In the genomic region with DNA sequence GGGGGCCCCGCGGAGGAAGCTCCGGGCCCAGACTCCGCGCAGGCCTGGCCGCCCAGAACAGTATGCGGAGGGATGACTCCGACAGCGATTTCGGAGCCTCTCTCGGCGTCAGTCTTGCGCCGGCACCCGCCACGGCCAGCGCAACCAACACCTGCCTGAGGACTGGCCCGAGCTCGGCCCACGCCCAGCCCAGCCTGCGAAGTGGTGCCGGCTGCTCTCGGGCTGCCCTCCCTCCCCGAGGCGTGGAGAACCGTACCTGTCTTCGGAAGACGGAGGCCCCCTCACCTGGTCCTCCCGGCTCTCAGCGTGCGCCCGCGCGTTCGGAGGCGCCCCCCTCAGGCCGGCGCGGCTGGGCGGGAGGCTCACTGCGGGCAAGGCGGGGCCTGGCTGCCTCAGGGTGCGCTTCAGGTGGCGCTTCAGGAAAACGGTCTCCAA, we compare ENCODE assay signal across 11 cellular contexts. TPM values are rescaled to one million over a fixed set of nuclear protein-coding genes. Genes with fewer than 3 reads are reported as not detected.
DNase-seq lines count a peak whose midpoint lies in the region; ATAC-seq and TF ChIP-seq lines count a peak whose summit lies in the region.
"Had no signal": no experiment of that assay in that cellular context is flagged by ENCODE, and none has a peak within 500 bp of the region (broad histone marks: within the 10 kb centered on the region; RNA-seq: fewer than 3 reads in every experiment).

A gene with protein sequence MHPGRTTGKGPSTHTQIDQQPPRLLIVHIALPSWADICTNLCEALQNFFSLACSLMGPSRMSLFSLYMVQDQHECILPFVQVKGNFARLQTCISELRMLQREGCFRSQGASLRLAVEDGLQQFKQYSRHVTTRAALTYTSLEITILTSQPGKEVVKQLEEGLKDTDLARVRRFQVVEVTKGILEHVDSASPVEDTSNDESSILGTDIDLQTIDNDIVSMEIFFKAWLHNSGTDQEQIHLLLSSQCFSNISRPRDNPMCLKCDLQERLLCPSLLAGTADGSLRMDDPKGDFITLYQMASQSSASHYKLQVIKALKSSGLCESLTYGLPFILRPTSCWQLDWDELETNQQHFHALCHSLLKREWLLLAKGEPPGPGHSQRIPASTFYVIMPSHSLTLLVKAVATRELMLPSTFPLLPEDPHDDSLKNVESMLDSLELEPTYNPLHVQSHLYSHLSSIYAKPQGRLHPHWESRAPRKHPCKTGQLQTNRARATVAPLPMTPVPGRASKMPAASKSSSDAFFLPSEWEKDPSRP (minus strand): TSS at position 322 of the 435 bp plus-strand sequence. CDS start 8,055 bp downstream, outside the sequence.

- H3K27ac ChIP-seq in left ventricle myocardium inferior (replicated peaks) (no peak within 1 kb of the TSS), psoas muscle (no peak within 1 kb of the TSS)

- H3K27me3 ChIP-seq in left ventricle myocardium inferior (ENCODE audit: low read depth) = peaks cover 60% of the 10 kb centered on the region
- H3K27me3 ChIP-seq in psoas muscle (ENCODE audit: insufficient read depth in 3 of 3, low read length in 2 of 3) = peaks cover 2 to 30% (median 7%) of the 10 kb centered on the region in 3 donors

- no peaks in the 10 kb centered on the region for H3K36me3 Mint-ChIP-seq in activated T-helper 17 cell treated with anti-CD3 and anti-CD28 coated beads, Interleukin-2, amount 50 U/mL, for 72 hours (ENCODE audit: low read depth)

- H3K27ac Mint-ChIP-seq in activated T-helper 17 cell treated with anti-CD3 and anti-CD28 coated beads, Interleukin-2, amount 50 U/mL, for 72 hours = no peak within 1 kb of the TSS

- peaks cover 24% of the 10 kb centered on the region for H3K27me3 Mint-ChIP-seq in activated T-helper 17 cell treated with anti-CD3 and anti-CD28 coated beads, Interleukin-2, amount 50 U/mL, for 72 hours

- H3K4me3 Mint-ChIP-seq in activated T-helper 17 cell treated with anti-CD3 and anti-CD28 coated beads, Interleukin-2, amount 50 U/mL, for 72 hours = no peak within 1 kb of the TSS

- H3K9me3 ChIP-seq in left ventricle myocardium inferior (replicated peaks) (no peaks in the 10 kb centered on the region), psoas muscle (no peaks in the 10 kb centered on the region)

- ATAC-seq in activated T-helper 17 cell treated with anti-CD3 and anti-CD28 coated beads, Interleukin-2, amount 50 U/mL, for 72 hours (replicated peaks) = peak; percentile 26
- ATAC-seq in psoas muscle (no peak), HG02840 (IDR thresholded peaks at IDR 0.05; ENCODE audit: low FRiP score, unreplicated experiment) (no peak)

- DNase-seq in GM20000 (ENCODE audit: low spot score) = peak; percentile 50
- DNase-seq in left ventricle myocardium inferior = no peak
- DNase-seq in psoas muscle = no peak
- no peak for DNase-seq in hypothalamus (lab: John Stamatoyannopoulos, UW)
- DNase-seq in glomerular visceral epithelial cell (ENCODE audit: extremely low spot score) = no peak
- DNase-seq in HCEC 1CT = no peak
- DNase-seq: RPMI8226 had no signal

- H3K4me1 ChIP-seq in left ventricle myocardium inferior (peaks cover 4% of the 10 kb centered on the region), psoas muscle (no peaks in the 10 kb centered on the region)

- 17 to 20% (median 18%) methylated on average over 43 to 45 of the region's 45 CpGs for WGBS in psoas muscle, 3 donors

- H3K9me3 Mint-ChIP-seq in activated T-helper 17 cell treated with anti-CD3 and anti-CD28 coated beads, Interleukin-2, amount 50 U/mL, for 72 hours = no peaks in the 10 kb centered on the region

- intact Hi-C loops in left ventricle myocardium inferior (cut with micrococcal nuclease) (no loop called here), psoas muscle (cut with DNase I) (no loop called here)

- no peaks in the 10 kb centered on the region for H3K36me3 ChIP-seq in left ventricle myocardium inferior
- H3K36me3 ChIP-seq in psoas muscle (ENCODE audit: insufficient read depth in 1 of 2, low read depth in 1 of 2) = no peaks in the 10 kb centered on the region

- peak within 1 kb of the TSS; percentile 47 for H3K4me3 ChIP-seq in left ventricle myocardium inferior
- peak within 1 kb of the TSS; percentile 5 for H3K4me3 ChIP-seq in psoas muscle

- TF ChIP-seq CTCF in GM20000 (IDR thresholded peaks at IDR 0.05; ENCODE audit: extremely low read depth, missing control alignments) (peak; percentile 54), left ventricle myocardium inferior (IDR thresholded peaks at IDR 0.05; ENCODE audit: borderline replicate concordance) (no peak), psoas muscle (IDR thresholded peaks at IDR 0.05) (no peak)

- H3K4me1 Mint-ChIP-seq in activated T-helper 17 cell treated with anti-CD3 and anti-CD28 coated beads, Interleukin-2, amount 50 U/mL, for 72 hours = peaks cover 5% of the 10 kb centered on the region

RNA-seq across cellular contexts. Expression of the gene that starts here (rescaled TPM):
- not detected for total RNA-seq in activated T-helper 17 cell treated with anti-CD3 and anti-CD28 coated beads, Interleukin-2, amount 50 U/mL, for 72 hours
- total RNA-seq in left ventricle myocardium inferior = not detected
- total RNA-seq in psoas muscle = under 1 TPM in 1 of 4 donors, not detected in 3; 0.21 TPM
- under 1 TPM in 1 of 3 donors, not detected in 2; 0.01 TPM for polyA plus RNA-seq in psoas muscle
- total RNA-seq: H4, LHCN-M2 had no signal

Comparison
In these comparisons a context has a peak if more than half of its experiments do, and no peak if none do; other contexts are left out.
1. Peak in ATAC-seq in activated T-helper 17 cell treated with anti-CD3 and anti-CD28 coated beads, Interleukin-2, amount 50 U/mL, for 72 hours; RNA of the gene not detected or under 1 TPM.